ENCODE assay signal across 17 cellular contexts in the genomic region with DNA sequence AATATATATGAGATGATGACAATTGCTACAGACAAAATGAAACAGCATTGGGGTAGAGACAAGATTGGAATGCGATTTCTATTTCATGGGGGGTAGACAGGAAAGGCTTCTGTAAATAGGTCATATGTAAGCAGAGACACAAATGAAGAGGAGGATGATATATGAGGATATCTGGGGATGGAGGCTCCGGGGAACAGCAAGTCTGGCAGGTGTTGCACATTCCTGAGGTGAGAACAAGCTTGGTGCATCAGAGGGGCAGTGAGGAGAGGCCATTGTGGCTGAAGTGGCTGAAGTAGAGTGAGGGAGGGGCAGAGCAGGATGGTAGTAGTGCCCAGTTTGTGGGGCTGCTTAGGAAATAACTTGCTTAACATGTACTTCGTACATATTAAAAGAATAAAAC.
"Had no signal": no experiment of that assay in that cellular context is flagged by ENCODE, and none has a peak within 500 bp of the region (broad histone marks: within the 10 kb centered on the region; RNA-seq: fewer than 3 reads in every experiment).

No MANE protein-coding gene starts in this region.

- H3K36me3 ChIP-seq: esophagus squamous epithelium, heart left ventricle, left ventricle myocardium inferior, neural progenitor cell, ovary, suprapubic skin, upper lobe of left lung had no signal

- H3K4me1 ChIP-seq: neural progenitor cell had no signal

- H3K27ac ChIP-seq: esophagus squamous epithelium, heart left ventricle, left ventricle myocardium inferior, neural progenitor cell, ovary, suprapubic skin, upper lobe of left lung had no signal

- DNase-seq: activated CD4-positive, alpha-beta T cell treated with anti-CD3 and anti-CD28 coated beads, Interleukin-2, amount 50 U/mL, for 48 hours; activated CD8-positive, alpha-beta memory T cell treated with anti-CD3 and anti-CD28 coated beads, Interleukin-2, amount 10 ng/mL, durations not matched to agents 7 days and 5 days; activated effector memory CD4-positive, alpha-beta T cell treated with Interleukin-2 at 50 U/mL for 16 hours; activated T-cell treated with anti-CD3 and anti-CD28 coated beads, Interleukin-2, amount 50 U/mL, for 24 hours; esophagus squamous epithelium; foreskin fibroblast; heart left ventricle; left ventricle myocardium inferior; ovary; stimulated activated CD4-positive, alpha-beta T cell treated with anti-CD3 and anti-CD28 coated beads, Interleukin-4, amount 100 ng/mL, for 1 hour; stimulated activated CD8-positive, alpha-beta memory T cell treated with anti-CD3 and anti-CD28 coated beads, Interleukin-4, amount 100 ng/mL, for 48 hours; stimulated activated naive CD8-positive, alpha-beta T cell treated with anti-CD3 and anti-CD28 coated beads, Interleukin-15, Interleukin-2, amounts not matched to agents 100 U/mL and 50 U/mL, for 24 hours had no signal

- ATAC-seq: activated CD4-positive, CD25-positive, alpha-beta regulatory T cell treated with anti-CD3 and anti-CD28 coated beads, Interleukin-2, amount 50 U/mL, for 24 hours; activated CD8-positive, alpha-beta memory T cell treated with anti-CD3 and anti-CD28 coated beads, Interleukin-2, amount 10 ng/mL, durations not matched to agents 7 days and 5 days; activated naive CD4-positive, alpha-beta T cell treated with anti-CD3 and anti-CD28 coated beads, Interleukin-2, amount 50 U/mL, for 72 hours; heart left ventricle; stimulated activated naive CD8-positive, alpha-beta T cell treated with anti-CD3 and anti-CD28 coated beads, Interleukin-15, Interleukin-2, amounts not matched to agents 100 U/mL and 50 U/mL, for 24 hours had no signal

- H3K27me3 ChIP-seq: esophagus squamous epithelium, heart left ventricle, neural progenitor cell, ovary, suprapubic skin, upper lobe of left lung had no signal

- H3K4me3 ChIP-seq: esophagus squamous epithelium, heart left ventricle, left ventricle myocardium inferior, neural progenitor cell, ovary, suprapubic skin, upper lobe of left lung had no signal

- H2AFZ ChIP-seq: neural progenitor cell had no signal

- H3K4me2 ChIP-seq: neural progenitor cell had no signal

- H3K9me3 ChIP-seq: esophagus squamous epithelium, heart left ventricle, left ventricle myocardium inferior, ovary, suprapubic skin, upper lobe of left lung had no signal

- H3K9ac ChIP-seq: neural progenitor cell had no signal
